Comparison of ENCODE assay signal across 12 cellular contexts in genomic region chr10:35613597-35614226, GRCh38. TPM values are rescaled to one million over a fixed set of nuclear protein-coding genes. Genes with fewer than 3 reads are reported as not detected.
DNase-seq lines count a peak whose midpoint lies in the region; ATAC-seq, FAIRE-seq and TF ChIP-seq lines count a peak whose summit lies in the region.
"Had no signal": no experiment of that assay in that cellular context is flagged by ENCODE, and none has a peak within 500 bp of the region (broad histone marks: within the 10 kb centered on the region; RNA-seq: fewer than 3 reads in every experiment).

No MANE protein-coding gene starts in this region.

- H3K27ac Mint-ChIP-seq in H9: no peak overlapping the region
- H3K27ac Mint-ChIP-seq: activated B cell treated with CpG ODN at 0.5 μM for 24 hours; stimulated activated naive CD8-positive, alpha-beta T cell treated with anti-CD3 and anti-CD28 coated beads, Interleukin-15, Interleukin-2, amounts not matched to agents 100 ng/mL and 50 ng/mL, for 24 hours had no signal

- H3K36me3 ChIP-seq in keratinocyte (ENCODE audit: control insufficient read depth in 2 of 2, extremely low read depth in 1 of 2, insufficient read depth in 2 of 2, low read length in 2 of 2): no peaks in the 10 kb centered on the region

- no peak overlapping the region for H3K4me3 ChIP-seq in keratinocyte (ENCODE audit: control insufficient read depth in 2 of 3, extremely low read depth in 1 of 3, insufficient read depth in 2 of 3, low read depth in 1 of 3, low read length in 3 of 3)

- H2BK12ac ChIP-seq in H9 (ENCODE audit: insufficient read length, low read depth, low read length): no peak overlapping the region

- DNase-seq in AG08396 (ENCODE audit: low spot score) (peak; percentile 47), H9 (no peak), keratinocyte (ENCODE audit: low read depth, low spot score) (no peak), iPS-NIHi7 (ENCODE audit: extremely low spot score) (no peak)
- DNase-seq: activated B cell treated with CpG ODN at 0.5 μM for 24 hours, amygdala, NCI-H187 had no signal

- no peaks in the 10 kb centered on the region for H3K79me1 ChIP-seq in H9 (ENCODE audit: insufficient read depth, low read depth, low read length, poor library complexity, severe bottlenecking)

- peak; percentile 62 for TF ChIP-seq CTCF in H9 (conservative IDR thresholded peaks at IDR 0.05)
- TF ChIP-seq CTCF in VCaP (conservative IDR thresholded peaks at IDR 0.05): peak; percentile 60
- peak; percentile 17 to 52 (median 27) for TF ChIP-seq CTCF in keratinocyte (optimal IDR thresholded peaks at IDR 0.05 in 1 of 3, IDR thresholded peaks at IDR 0.05 in 1 of 3, conservative IDR thresholded peaks at IDR 0.05 in 1 of 3; ENCODE audit: extremely low read depth in 1 of 3, insufficient read depth in 2 of 3, low read length in 3 of 3)

- ATAC-seq in GM21737 (IDR thresholded peaks at IDR 0.05; ENCODE audit: unreplicated experiment): no peak
- ATAC-seq in HG03342 (IDR thresholded peaks at IDR 0.05; ENCODE audit: unreplicated experiment): no peak
- no peak for ATAC-seq in GM19452 (IDR thresholded peaks at IDR 0.05; ENCODE audit: unreplicated experiment)

- no peaks in the 10 kb centered on the region for H3K27me3 Mint-ChIP-seq in H9 (ENCODE audit: low read depth)

- H3K27ac ChIP-seq in H9 (ENCODE audit: insufficient read length, low read depth, low read length): no peak overlapping the region
- H3K27ac ChIP-seq in VCaP: peak overlapping the region; percentile 83
- no peak overlapping the region for H3K27ac ChIP-seq in keratinocyte (ENCODE audit: control insufficient read depth, insufficient read depth, low read length)

- no peaks in the 10 kb centered on the region for H3K79me2 ChIP-seq in H9 (ENCODE audit: insufficient read depth, low read length)
- H3K79me2 ChIP-seq in keratinocyte (ENCODE audit: control insufficient read depth, insufficient read depth, low read length): no peaks in the 10 kb centered on the region

- FAIRE-seq in keratinocyte (lab: Jason Lieb, UNC): no peak

- no peaks in the 10 kb centered on the region for H3K23me2 ChIP-seq in H9 (ENCODE audit: insufficient read length, low read depth, low read length, poor library complexity, severe bottlenecking)

- H4K8ac ChIP-seq in H9 (replicated peaks; ENCODE audit: insufficient read length, low read depth, low read length): no peak overlapping the region

- peaks cover 7 to 11% (median 11%) of the 10 kb centered on the region in 3 experiments for H3K36me3 Mint-ChIP-seq in H9 (ENCODE audit: insufficient read depth in 1 of 3, low read depth in 3 of 3)

- no peak overlapping the region for H3K18ac ChIP-seq in H9 (ENCODE audit: insufficient read length, low read depth, low read length)

- H3K27me3 ChIP-seq in H9 (ENCODE audit: insufficient read depth, low read length): no peaks in the 10 kb centered on the region; the same call in 1 of the 2 replicates
- H3K27me3 ChIP-seq in keratinocyte (ENCODE audit: control insufficient read depth, extremely low read depth, insufficient read depth, low read length): peaks cover 13% of the 10 kb centered on the region

- no peaks in the 10 kb centered on the region for H3K4me1 ChIP-seq in H9 (ENCODE audit: insufficient read depth, low read length)
- no peaks in the 10 kb centered on the region for H3K4me1 ChIP-seq in keratinocyte (ENCODE audit: control insufficient read depth, extremely low read depth, insufficient read depth, low read length)

- H3K9me3 ChIP-seq in H9 (ENCODE audit: control insufficient read depth, low read depth, low read length) (no peaks in the 10 kb centered on the region), keratinocyte (ENCODE audit: control insufficient read depth, low read depth, low read length) (no peaks in the 10 kb centered on the region)

- no peak overlapping the region for H3K4me3 Mint-ChIP-seq in H9
- H3K4me3 Mint-ChIP-seq: activated B cell treated with CpG ODN at 0.5 μM for 24 hours; stimulated activated naive CD8-positive, alpha-beta T cell treated with anti-CD3 and anti-CD28 coated beads, Interleukin-15, Interleukin-2, amounts not matched to agents 100 ng/mL and 50 ng/mL, for 24 hours had no signal

- WGBS in H9 (ENCODE audit: extremely low coverage, insufficient read length, low lambda C conversion rate): no CpG with 5 or more reads among the region's 8 CpGs

- no peak overlapping the region for H2BK120ac ChIP-seq in H9 (ENCODE audit: low read depth, low read length, poor library complexity, severe bottlenecking)

- H4K91ac ChIP-seq in H9 (ENCODE audit: insufficient read length, low read depth, low read length): no peak overlapping the region

- H3K14ac ChIP-seq in H9 (ENCODE audit: insufficient read depth, low read length): no peak overlapping the region

- no peak overlapping the region for H2BK5ac ChIP-seq in H9 (ENCODE audit: insufficient read length, low read length)

- no peak overlapping the region for H2BK15ac ChIP-seq in H9 (ENCODE audit: low read depth, low read length)

- no peak overlapping the region for H3K56ac ChIP-seq in H9 (ENCODE audit: insufficient read length, low read depth, low read length)

- no peak overlapping the region for H4K5ac ChIP-seq in H9 (ENCODE audit: insufficient read length, low read depth, low read length)

- dilution Hi-C loops in keratinocyte (cut with MboI; ENCODE audit: extremely low pct_ligation_motif_present, low sequenced_read_pairs): no loop called here

- no peak overlapping the region for H2AK5ac ChIP-seq in H9 (ENCODE audit: insufficient read length, low read length)

- no peaks in the 10 kb centered on the region for H4K20me1 ChIP-seq in H9 (ENCODE audit: control insufficient read depth, insufficient read depth, insufficient read length)
- H4K20me1 ChIP-seq in keratinocyte (ENCODE audit: control insufficient read depth, extremely low read depth, insufficient read depth, low read length): no peaks in the 10 kb centered on the region

- H3T11ph ChIP-seq in H9 (ENCODE audit: low read length): no peak overlapping the region

- H3K4me2 ChIP-seq in H9 (ENCODE audit: insufficient read depth, insufficient read length, low read length): no peak overlapping the region
- no peak overlapping the region for H3K4me2 ChIP-seq in keratinocyte (ENCODE audit: control insufficient read depth, extremely low read depth, insufficient read depth, low read depth, low read length)

- no peak overlapping the region for H3K23ac ChIP-seq in H9 (ENCODE audit: insufficient read length, low read depth, low read length)

- H3K9ac ChIP-seq in H9 (ENCODE audit: extremely low read depth, insufficient read length, low read length): no peak overlapping the region
- H3K9ac ChIP-seq in keratinocyte (ENCODE audit: control insufficient read depth, extremely low read depth, insufficient read depth, low read length): no peak overlapping the region

- H2AFZ ChIP-seq in H9 (ENCODE audit: low read length) (no peak overlapping the region), keratinocyte (ENCODE audit: control insufficient read depth, low read length) (no peak overlapping the region)

- no peaks in the 10 kb centered on the region for H3K9me1 ChIP-seq in keratinocyte (ENCODE audit: control insufficient read depth, extremely low read depth, insufficient read depth, low read length)

- H3K4ac ChIP-seq in H9 (ENCODE audit: low read depth, low read length): no peak overlapping the region

- H3K4me1 Mint-ChIP-seq in H9: peaks cover 3 to 5% of the 10 kb centered on the region in 2 experiments; a peak in 3 of 4 replicates
- H3K4me1 Mint-ChIP-seq: activated B cell treated with CpG ODN at 0.5 μM for 24 hours had no signal

- H2BK20ac ChIP-seq in H9 (ENCODE audit: low read depth, low read length, poor library complexity, severe bottlenecking): no peak overlapping the region

- peaks cover 14 to 15% of the 10 kb centered on the region in 2 experiments for H3K9me3 Mint-ChIP-seq in H9
- H3K9me3 Mint-ChIP-seq: stimulated activated naive CD8-positive, alpha-beta T cell treated with anti-CD3 and anti-CD28 coated beads, Interleukin-15, Interleukin-2, amounts not matched to agents 100 ng/mL and 50 ng/mL, for 24 hours had no signal

RNA-seq across cellular contexts. Expression of gene GJD4, which starts 8.6 kb away (rescaled TPM):
- total RNA-seq in H9 (2021): not detected in 2 replicates
- polyA plus RNA-seq in keratinocyte: not detected in 3 replicates
- not detected for polyA plus RNA-seq in keratinocyte (2011; ENCODE audit: low read depth)
- polyA plus RNA-seq in keratinocyte (2011; cell fraction: cytosol; rRNA removed): not detected in 2 replicates
- polyA plus RNA-seq in keratinocyte (2011; cell fraction: nucleus; rRNA removed): not detected in 2 replicates
- not detected in 2 replicates for polyA plus RNA-seq in keratinocyte (2012; ENCODE audit: low replicate concordance)
- not detected in 3 replicates for polyA minus RNA-seq in keratinocyte
- polyA minus RNA-seq in keratinocyte (2011; cell fraction: cytosol; rRNA and poly(A)+ RNA removed): not detected
- polyA minus RNA-seq in keratinocyte (2011; cell fraction: nucleus; rRNA and poly(A)+ RNA removed): not detected in 2 replicates
- total RNA-seq: activated B cell treated with CpG ODN at 0.5 μM for 24 hours had no signal

RNA-seq across cellular contexts. Expression of gene FZD8, which starts 28.4 kb away (rescaled TPM):
- total RNA-seq in H9 (2021): 13.8 and 15.1 TPM in 2 replicates
- 1.5 to 2.1 TPM (median 2.0 TPM) in 3 replicates for polyA plus RNA-seq in keratinocyte
- 0.09 TPM for polyA plus RNA-seq in keratinocyte (2011; ENCODE audit: low read depth)
- polyA plus RNA-seq in keratinocyte (2011; cell fraction: cytosol; rRNA removed): 0.68 and 0.78 TPM in 2 replicates
- polyA plus RNA-seq in keratinocyte (2011; cell fraction: nucleus; rRNA removed): 4.0 and 5.5 TPM in 2 replicates
- polyA plus RNA-seq in keratinocyte (2012; ENCODE audit: low replicate concordance): 1.8 and 4.9 TPM in 2 replicates
- 2.1 to 4.0 TPM (median 2.3 TPM) in 3 replicates for polyA minus RNA-seq in keratinocyte
- polyA minus RNA-seq in keratinocyte (2011; cell fraction: cytosol; rRNA and poly(A)+ RNA removed): 5.6 TPM
- polyA minus RNA-seq in keratinocyte (2011; cell fraction: nucleus; rRNA and poly(A)+ RNA removed): 8.4 and 9.7 TPM in 2 replicates
